ENCODE assay signal across 1 cellular context in the genomic region with DNA sequence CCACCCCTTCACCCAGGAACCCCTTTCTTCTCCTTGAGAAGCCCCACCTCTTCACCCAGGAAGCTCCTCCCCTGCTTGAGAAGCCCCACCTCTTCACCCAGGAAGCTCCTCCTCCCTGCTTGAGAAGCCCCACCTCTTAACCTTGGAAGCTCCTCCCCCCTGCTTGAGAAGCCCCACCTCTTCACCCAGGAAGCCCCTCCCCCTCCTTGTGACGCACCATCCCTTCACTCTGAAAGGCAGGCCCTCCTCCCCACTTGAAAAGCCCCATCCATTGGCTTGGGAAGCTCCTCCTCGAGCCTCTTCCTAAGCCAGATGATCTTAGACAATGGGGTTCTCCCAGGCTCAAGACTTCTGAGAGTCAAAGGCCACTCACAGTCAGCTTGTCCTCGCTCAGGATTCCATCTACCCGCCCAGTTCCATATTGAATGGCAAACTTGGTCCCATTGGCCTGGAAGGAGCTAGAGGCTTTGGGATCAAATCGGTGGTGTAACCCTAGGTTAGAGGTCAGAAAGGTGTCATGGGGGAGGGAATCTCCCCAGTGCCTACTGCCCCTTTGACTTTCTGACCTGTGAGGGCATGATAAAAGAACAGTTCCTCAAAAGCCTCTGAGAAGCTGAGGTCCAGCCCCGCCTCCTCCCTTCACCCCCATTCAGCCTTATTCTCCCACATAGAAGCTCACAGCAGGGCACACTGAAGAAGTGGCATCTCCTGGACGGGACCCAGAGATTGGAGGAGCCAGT.
TF ChIP-seq lines count a peak whose summit lies in the region.

No MANE protein-coding gene starts in this region.

TF ChIP-seq in K562, 482 proteins besides CTCF, POLR2A, EP300 and RAD21 (continued from another document and continues in another):
- TF ChIP-seq ZNF76 (CRISPR knock-in tag; IDR thresholded peaks at IDR 0.05; ENCODE audit: borderline replicate concordance): no peak
- no peak for TF ChIP-seq ZNF75A (CRISPR knock-in tag; IDR thresholded peaks at IDR 0.05)
- no peak for TF ChIP-seq GABPB2 (CRISPR knock-in tag; conservative IDR thresholded peaks at IDR 0.05)
- TF ChIP-seq FOXK1 (CRISPR knock-in tag; IDR thresholded peaks at IDR 0.05; ENCODE audit: borderline replicate concordance): no peak
- TF ChIP-seq FOS (IDR thresholded peaks at IDR 0.05; ENCODE audit: extremely low read depth, insufficient read length): no peak
- TF ChIP-seq CBFA2T3 (IDR thresholded peaks at IDR 0.05): peak; percentile 67
- TF ChIP-seq MTA3 (IDR thresholded peaks at IDR 0.05; ENCODE audit: borderline replicate concordance): 0 out of 2 replicates have a peak, but pooled peaks have one; percentile 29
- peak in 1 of 2 experiments; percentile 39; a peak in 2 of 4 replicates for TF ChIP-seq MAZ (CRISPR knock-in tag; conservative IDR thresholded peaks at IDR 0.05 in 1 of 2, IDR thresholded peaks at IDR 0.05 in 1 of 2)
- TF ChIP-seq NR2C2 (CRISPR knock-in tag; IDR thresholded peaks at IDR 0.05): 0 out of 2 replicates have a peak, but pooled peaks have one; percentile 37
- peak; percentile 90 for TF ChIP-seq NR2C2 (tag; IDR thresholded peaks at IDR 0.05)
- TF ChIP-seq ZNF408 (CRISPR knock-in tag; IDR thresholded peaks at IDR 0.05; ENCODE audit: low read depth): no peak
- no peak for TF ChIP-seq PCBP2 (IDR thresholded peaks at IDR 0.05; ENCODE audit: low read depth, low read length, poor library complexity, severe bottlenecking)
- no peak for TF ChIP-seq ZNF12 (CRISPR knock-in tag; IDR thresholded peaks at IDR 0.05)
- TF ChIP-seq, protein P1, sequence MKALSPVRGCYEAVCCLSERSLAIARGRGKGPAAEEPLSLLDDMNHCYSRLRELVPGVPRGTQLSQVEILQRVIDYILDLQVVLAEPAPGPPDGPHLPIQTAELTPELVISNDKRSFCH (CRISPR knock-in tag; IDR thresholded peaks at IDR 0.05): no peak
- TF ChIP-seq, protein P1 (tag; IDR thresholded peaks at IDR 0.05): peak; percentile 82
- TF ChIP-seq NEUROD1 (IDR thresholded peaks at IDR 0.05; ENCODE audit: borderline replicate concordance, low read depth, low read length, partially characterized antibody): peak; percentile 31
- TF ChIP-seq TOE1 (IDR thresholded peaks at IDR 0.05; ENCODE audit: borderline replicate concordance): 0 out of 2 replicates have a peak, but pooled peaks have one; percentile 26
- TF ChIP-seq TOE1 (CRISPR knock-in tag; IDR thresholded peaks at IDR 0.05; ENCODE audit: borderline replicate concordance, low read depth): no peak
- peak in 1 of 2 experiments; percentile 37; a peak in 3 of 4 replicates for TF ChIP-seq NRF1 (conservative IDR thresholded peaks at IDR 0.05 in 1 of 2, IDR thresholded peaks at IDR 0.05 in 1 of 2)
- no peak for TF ChIP-seq ZNF696 (CRISPR knock-in tag; conservative IDR thresholded peaks at IDR 0.05)
- TF ChIP-seq JUND (IDR thresholded peaks at IDR 0.05; ENCODE audit: borderline replicate concordance, low read depth, low read length): no peak
- peak; percentile 10; the same call in 1 of the 3 replicates for TF ChIP-seq JUND (tag; IDR thresholded peaks at IDR 0.05; ENCODE audit: borderline replicate concordance, low read depth, low read length)
- TF ChIP-seq FOSL1 (tag; conservative IDR thresholded peaks at IDR 0.05): peak; percentile 32
- no peak for TF ChIP-seq NFXL1 (CRISPR knock-in tag; IDR thresholded peaks at IDR 0.05)
- no peak for TF ChIP-seq ZNF347 (CRISPR knock-in tag; IDR thresholded peaks at IDR 0.05; ENCODE audit: low read depth)
- no peak for TF ChIP-seq ZFX (CRISPR knock-in tag; IDR thresholded peaks at IDR 0.05)
- TF ChIP-seq ZNF436 (CRISPR knock-in tag; IDR thresholded peaks at IDR 0.05): no peak
- no peak for TF ChIP-seq E2F3 (CRISPR knock-in tag; IDR thresholded peaks at IDR 0.05)
- peak in 1 of 3 experiments; percentile 12 for TF ChIP-seq YY1 (IDR thresholded peaks at IDR 0.05; ENCODE audit: borderline replicate concordance in 1 of 3, control insufficient read depth in 1 of 3, extremely low read depth in 1 of 3, insufficient read depth in 3 of 3, insufficient read length in 1 of 3, insufficient replicate concordance in 2 of 3, low read depth in 1 of 3, low read length in 2 of 3)
- no peak for TF ChIP-seq ETS2 (tag; IDR thresholded peaks at IDR 0.05; ENCODE audit: borderline replicate concordance, poor library complexity, severe bottlenecking)
- no peak for TF ChIP-seq TAF15 (IDR thresholded peaks at IDR 0.05; ENCODE audit: low read depth, low read length)
- TF ChIP-seq SRF (CRISPR knock-in tag; IDR thresholded peaks at IDR 0.05): peak in 1 of 2 experiments; percentile 28; a peak in 1 of 4 replicates
- peak; percentile 73 for TF ChIP-seq TCF3 (CRISPR knock-in tag; IDR thresholded peaks at IDR 0.05)
- peak; percentile 39; the same call in 1 of the 2 replicates for TF ChIP-seq SOX6 (IDR thresholded peaks at IDR 0.05)
- TF ChIP-seq CEBPB (tag; IDR thresholded peaks at IDR 0.05): peak; percentile 28; the same call in 1 of the 2 replicates
- peak; percentile 61; the same call in 1 of the 2 replicates for TF ChIP-seq MYNN (IDR thresholded peaks at IDR 0.05)
- TF ChIP-seq MYNN (CRISPR knock-in tag; IDR thresholded peaks at IDR 0.05): no peak
- TF ChIP-seq ARNT (IDR thresholded peaks at IDR 0.05): 0 out of 4 replicates have a peak, but pooled peaks of 1 of the 2 experiments have one; percentile 29
- TF ChIP-seq CREM (IDR thresholded peaks at IDR 0.05; ENCODE audit: low read depth): peak; percentile 72
- TF ChIP-seq MTA2 (IDR thresholded peaks at IDR 0.05; ENCODE audit: low read depth): peak; percentile 24; the same call in 1 of the 2 replicates
- TF ChIP-seq JUNB (CRISPR knock-in tag; conservative IDR thresholded peaks at IDR 0.05): no peak
- TF ChIP-seq ADNP (tag; IDR thresholded peaks at IDR 0.05): no peak
- no peak; the same call in 1 of the 2 replicates for TF ChIP-seq NBN (IDR thresholded peaks at IDR 0.05; ENCODE audit: low read depth)
- TF ChIP-seq SREBF1 (IDR thresholded peaks at IDR 0.05; ENCODE audit: borderline replicate concordance, low read depth, low read length): peak; percentile 40; the same call in 1 of the 2 replicates
- no peak for TF ChIP-seq CHCHD3 (CRISPR knock-in tag; IDR thresholded peaks at IDR 0.05)
- peak; percentile 50 for TF ChIP-seq TAL1 (IDR thresholded peaks at IDR 0.05)
- TF ChIP-seq, protein P2, sequence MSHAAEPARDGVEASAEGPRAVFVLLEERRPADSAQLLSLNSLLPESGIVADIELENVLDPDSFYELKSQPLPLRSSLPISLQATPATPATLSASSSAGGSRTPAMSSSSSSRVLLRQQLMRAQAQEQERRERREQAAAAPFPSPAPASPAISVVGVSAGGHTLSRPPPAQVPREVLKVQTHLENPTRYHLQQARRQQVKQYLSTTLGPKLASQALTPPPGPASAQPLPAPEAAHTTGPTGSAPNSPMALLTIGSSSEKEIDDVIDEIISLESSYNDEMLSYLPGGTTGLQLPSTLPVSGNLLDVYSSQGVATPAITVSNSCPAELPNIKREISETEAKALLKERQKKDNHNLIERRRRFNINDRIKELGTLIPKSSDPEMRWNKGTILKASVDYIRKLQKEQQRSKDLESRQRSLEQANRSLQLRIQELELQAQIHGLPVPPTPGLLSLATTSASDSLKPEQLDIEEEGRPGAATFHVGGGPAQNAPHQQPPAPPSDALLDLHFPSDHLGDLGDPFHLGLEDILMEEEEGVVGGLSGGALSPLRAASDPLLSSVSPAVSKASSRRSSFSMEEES (CRISPR knock-in tag; IDR thresholded peaks at IDR 0.05): no peak
- TF ChIP-seq NR2F6 (CRISPR knock-in tag; IDR thresholded peaks at IDR 0.05): no peak
- TF ChIP-seq, protein P3, sequence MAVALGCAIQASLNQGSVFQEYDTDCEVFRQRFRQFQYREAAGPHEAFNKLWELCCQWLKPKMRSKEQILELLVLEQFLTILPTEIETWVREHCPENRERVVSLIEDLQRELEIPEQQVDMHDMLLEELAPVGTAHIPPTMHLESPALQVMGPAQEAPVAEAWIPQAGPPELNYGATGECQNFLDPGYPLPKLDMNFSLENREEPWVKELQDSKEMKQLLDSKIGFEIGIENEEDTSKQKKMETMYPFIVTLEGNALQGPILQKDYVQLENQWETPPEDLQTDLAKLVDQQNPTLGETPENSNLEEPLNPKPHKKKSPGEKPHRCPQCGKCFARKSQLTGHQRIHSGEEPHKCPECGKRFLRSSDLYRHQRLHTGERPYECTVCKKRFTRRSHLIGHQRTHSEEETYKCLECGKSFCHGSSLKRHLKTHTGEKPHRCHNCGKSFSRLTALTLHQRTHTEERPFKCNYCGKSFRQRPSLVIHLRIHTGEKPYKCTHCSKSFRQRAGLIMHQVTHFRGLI (CRISPR knock-in tag; IDR thresholded peaks at IDR 0.05): no peak
- peak; percentile 61; the same call in 1 of the 2 replicates for TF ChIP-seq TEAD4 (IDR thresholded peaks at IDR 0.05; ENCODE audit: low read length)
- TF ChIP-seq TEAD4 (CRISPR knock-in tag; IDR thresholded peaks at IDR 0.05; ENCODE audit: borderline replicate concordance): no peak
- no peak for TF ChIP-seq ZNF217 (CRISPR knock-in tag; IDR thresholded peaks at IDR 0.05)
- peak; percentile 63 for TF ChIP-seq ZNF263 (CRISPR knock-in tag; IDR thresholded peaks at IDR 0.05; ENCODE audit: borderline replicate concordance)
- TF ChIP-seq XRCC5 (IDR thresholded peaks at IDR 0.05; ENCODE audit: low read depth, low read length): no peak
- TF ChIP-seq DPF2 (IDR thresholded peaks at IDR 0.05): peak; percentile 63
- TF ChIP-seq SP1 (CRISPR knock-in tag; IDR thresholded peaks at IDR 0.05): peak; percentile 77
- TF ChIP-seq, protein P4, sequence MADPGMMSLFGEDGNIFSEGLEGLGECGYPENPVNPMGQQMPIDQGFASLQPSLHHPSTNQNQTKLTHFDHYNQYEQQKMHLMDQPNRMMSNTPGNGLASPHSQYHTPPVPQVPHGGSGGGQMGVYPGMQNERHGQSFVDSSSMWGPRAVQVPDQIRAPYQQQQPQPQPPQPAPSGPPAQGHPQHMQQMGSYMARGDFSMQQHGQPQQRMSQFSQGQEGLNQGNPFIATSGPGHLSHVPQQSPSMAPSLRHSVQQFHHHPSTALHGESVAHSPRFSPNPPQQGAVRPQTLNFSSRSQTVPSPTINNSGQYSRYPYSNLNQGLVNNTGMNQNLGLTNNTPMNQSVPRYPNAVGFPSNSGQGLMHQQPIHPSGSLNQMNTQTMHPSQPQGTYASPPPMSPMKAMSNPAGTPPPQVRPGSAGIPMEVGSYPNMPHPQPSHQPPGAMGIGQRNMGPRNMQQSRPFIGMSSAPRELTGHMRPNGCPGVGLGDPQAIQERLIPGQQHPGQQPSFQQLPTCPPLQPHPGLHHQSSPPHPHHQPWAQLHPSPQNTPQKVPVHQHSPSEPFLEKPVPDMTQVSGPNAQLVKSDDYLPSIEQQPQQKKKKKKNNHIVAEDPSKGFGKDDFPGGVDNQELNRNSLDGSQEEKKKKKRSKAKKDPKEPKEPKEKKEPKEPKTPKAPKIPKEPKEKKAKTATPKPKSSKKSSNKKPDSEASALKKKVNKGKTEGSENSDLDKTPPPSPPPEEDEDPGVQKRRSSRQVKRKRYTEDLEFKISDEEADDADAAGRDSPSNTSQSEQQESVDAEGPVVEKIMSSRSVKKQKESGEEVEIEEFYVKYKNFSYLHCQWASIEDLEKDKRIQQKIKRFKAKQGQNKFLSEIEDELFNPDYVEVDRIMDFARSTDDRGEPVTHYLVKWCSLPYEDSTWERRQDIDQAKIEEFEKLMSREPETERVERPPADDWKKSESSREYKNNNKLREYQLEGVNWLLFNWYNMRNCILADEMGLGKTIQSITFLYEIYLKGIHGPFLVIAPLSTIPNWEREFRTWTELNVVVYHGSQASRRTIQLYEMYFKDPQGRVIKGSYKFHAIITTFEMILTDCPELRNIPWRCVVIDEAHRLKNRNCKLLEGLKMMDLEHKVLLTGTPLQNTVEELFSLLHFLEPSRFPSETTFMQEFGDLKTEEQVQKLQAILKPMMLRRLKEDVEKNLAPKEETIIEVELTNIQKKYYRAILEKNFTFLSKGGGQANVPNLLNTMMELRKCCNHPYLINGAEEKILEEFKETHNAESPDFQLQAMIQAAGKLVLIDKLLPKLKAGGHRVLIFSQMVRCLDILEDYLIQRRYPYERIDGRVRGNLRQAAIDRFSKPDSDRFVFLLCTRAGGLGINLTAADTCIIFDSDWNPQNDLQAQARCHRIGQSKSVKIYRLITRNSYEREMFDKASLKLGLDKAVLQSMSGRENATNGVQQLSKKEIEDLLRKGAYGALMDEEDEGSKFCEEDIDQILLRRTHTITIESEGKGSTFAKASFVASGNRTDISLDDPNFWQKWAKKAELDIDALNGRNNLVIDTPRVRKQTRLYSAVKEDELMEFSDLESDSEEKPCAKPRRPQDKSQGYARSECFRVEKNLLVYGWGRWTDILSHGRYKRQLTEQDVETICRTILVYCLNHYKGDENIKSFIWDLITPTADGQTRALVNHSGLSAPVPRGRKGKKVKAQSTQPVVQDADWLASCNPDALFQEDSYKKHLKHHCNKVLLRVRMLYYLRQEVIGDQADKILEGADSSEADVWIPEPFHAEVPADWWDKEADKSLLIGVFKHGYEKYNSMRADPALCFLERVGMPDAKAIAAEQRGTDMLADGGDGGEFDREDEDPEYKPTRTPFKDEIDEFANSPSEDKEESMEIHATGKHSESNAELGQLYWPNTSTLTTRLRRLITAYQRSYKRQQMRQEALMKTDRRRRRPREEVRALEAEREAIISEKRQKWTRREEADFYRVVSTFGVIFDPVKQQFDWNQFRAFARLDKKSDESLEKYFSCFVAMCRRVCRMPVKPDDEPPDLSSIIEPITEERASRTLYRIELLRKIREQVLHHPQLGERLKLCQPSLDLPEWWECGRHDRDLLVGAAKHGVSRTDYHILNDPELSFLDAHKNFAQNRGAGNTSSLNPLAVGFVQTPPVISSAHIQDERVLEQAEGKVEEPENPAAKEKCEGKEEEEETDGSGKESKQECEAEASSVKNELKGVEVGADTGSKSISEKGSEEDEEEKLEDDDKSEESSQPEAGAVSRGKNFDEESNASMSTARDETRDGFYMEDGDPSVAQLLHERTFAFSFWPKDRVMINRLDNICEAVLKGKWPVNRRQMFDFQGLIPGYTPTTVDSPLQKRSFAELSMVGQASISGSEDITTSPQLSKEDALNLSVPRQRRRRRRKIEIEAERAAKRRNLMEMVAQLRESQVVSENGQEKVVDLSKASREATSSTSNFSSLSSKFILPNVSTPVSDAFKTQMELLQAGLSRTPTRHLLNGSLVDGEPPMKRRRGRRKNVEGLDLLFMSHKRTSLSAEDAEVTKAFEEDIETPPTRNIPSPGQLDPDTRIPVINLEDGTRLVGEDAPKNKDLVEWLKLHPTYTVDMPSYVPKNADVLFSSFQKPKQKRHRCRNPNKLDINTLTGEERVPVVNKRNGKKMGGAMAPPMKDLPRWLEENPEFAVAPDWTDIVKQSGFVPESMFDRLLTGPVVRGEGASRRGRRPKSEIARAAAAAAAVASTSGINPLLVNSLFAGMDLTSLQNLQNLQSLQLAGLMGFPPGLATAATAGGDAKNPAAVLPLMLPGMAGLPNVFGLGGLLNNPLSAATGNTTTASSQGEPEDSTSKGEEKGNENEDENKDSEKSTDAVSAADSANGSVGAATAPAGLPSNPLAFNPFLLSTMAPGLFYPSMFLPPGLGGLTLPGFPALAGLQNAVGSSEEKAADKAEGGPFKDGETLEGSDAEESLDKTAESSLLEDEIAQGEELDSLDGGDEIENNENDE (IDR thresholded peaks at IDR 0.05; ENCODE audit: low read depth, low read length): no peak
